In genomic region chr5:154311362-154311761, GRCh38 we compare ENCODE assay signal across 14 cellular contexts.
DNase-seq lines count a peak whose midpoint lies in the region; ATAC-seq, FAIRE-seq and TF ChIP-seq lines count a peak whose summit lies in the region.
"Had no signal": no experiment of that assay in that cellular context is flagged by ENCODE, and none has a peak within 500 bp of the region (broad histone marks: within the 10 kb centered on the region; RNA-seq: fewer than 3 reads in every experiment).

No MANE protein-coding gene starts in this region.

- no peaks in the 10 kb centered on the region for H3K36me3 ChIP-seq in CD8-positive, alpha-beta memory T cell (ENCODE audit: insufficient read depth, low read length)
- H3K36me3 ChIP-seq in adrenal gland (replicated peaks in 1 of 2) (no peaks in the 10 kb centered on the region), neural progenitor cell (no peaks in the 10 kb centered on the region)
- H3K36me3 ChIP-seq: colonic mucosa, gastrocnemius medialis had no signal

- peak overlapping the region in 5 of 8 donors; percentile 29 to 76 (median 66) for H3K27ac Mint-ChIP-seq in CD8-positive, alpha-beta memory T cell
- H3K27ac Mint-ChIP-seq in neural progenitor cell: no peak overlapping the region
- H3K27ac Mint-ChIP-seq: CD4-positive, alpha-beta T cell; stimulated activated naive CD8-positive, alpha-beta T cell treated with anti-CD3 and anti-CD28 coated beads, Interleukin-15, Interleukin-2, amounts not matched to agents 100 ng/mL and 50 ng/mL, for 24 hours had no signal

- no peaks in the 10 kb centered on the region for H3K79me2 ChIP-seq in neural progenitor cell (ENCODE audit: low read depth)

- no peaks in the 10 kb centered on the region for H4K20me1 ChIP-seq in neural progenitor cell (ENCODE audit: low read depth)

- TF ChIP-seq POLR2A in adrenal gland (IDR thresholded peaks at IDR 0.05) (no peak), GM12891 (IDR thresholded peaks at IDR 0.05; ENCODE audit: low read depth, low read length) (no peak)

- H3K27me3 Mint-ChIP-seq in CD8-positive, alpha-beta memory T cell: no peaks in the 10 kb centered on the region
- peaks cover 3% of the 10 kb centered on the region for H3K27me3 Mint-ChIP-seq in neural progenitor cell (ENCODE audit: insufficient read depth, low read depth)
- H3K27me3 Mint-ChIP-seq: CD4-positive, alpha-beta T cell; stimulated activated naive CD8-positive, alpha-beta T cell treated with anti-CD3 and anti-CD28 coated beads, Interleukin-15, Interleukin-2, amounts not matched to agents 100 ng/mL and 50 ng/mL, for 24 hours had no signal

- WGBS in adrenal gland, 4 donors: 61 to 77% (median 73%) methylated on average over 5 of the region's 5 CpGs

- no peak overlapping the region for H2AFZ ChIP-seq in neural progenitor cell (replicated peaks)

- FAIRE-seq in GM12891 (lab: Jason Lieb, UNC): no peak

- H3K9me3 Mint-ChIP-seq in CD8-positive, alpha-beta memory T cell: no peaks in the 10 kb centered on the region
- peaks cover 3% of the 10 kb centered on the region for H3K9me3 Mint-ChIP-seq in neural progenitor cell
- H3K9me3 Mint-ChIP-seq: CD4-positive, alpha-beta T cell; stimulated activated naive CD8-positive, alpha-beta T cell treated with anti-CD3 and anti-CD28 coated beads, Interleukin-15, Interleukin-2, amounts not matched to agents 100 ng/mL and 50 ng/mL, for 24 hours had no signal

- no peak overlapping the region for H3K27ac ChIP-seq in CD8-positive, alpha-beta memory T cell (ENCODE audit: low read depth, low read length)
- H3K27ac ChIP-seq in adrenal gland (no peak overlapping the region), neural progenitor cell (no peak overlapping the region)
- H3K27ac ChIP-seq: colonic mucosa, gastrocnemius medialis, SK-N-MC had no signal

- H3K4me3 ChIP-seq in CD8-positive, alpha-beta memory T cell (ENCODE audit: low read length): no peak overlapping the region
- H3K4me3 ChIP-seq in adrenal gland (no peak overlapping the region), neural progenitor cell (no peak overlapping the region)
- H3K4me3 ChIP-seq: colonic mucosa, gastrocnemius medialis, SK-N-MC had no signal

- peak in 1 of 5 donors; percentile 37 for DNase-seq in CD8-positive, alpha-beta memory T cell
- peak in 5 of 7 donors; percentile 26 to 57 (median 40) for DNase-seq in adrenal gland
- DNase-seq in neural progenitor cell (ENCODE audit: low spot score): no peak
- DNase-seq in activated gamma-delta T cell treated with Interleukin-2 at 50 U/mL for 16 hours: no peak
- DNase-seq in GM12891 (ENCODE audit: insufficient read length, low spot score): no peak
- DNase-seq: CD4-positive, alpha-beta T cell; colonic mucosa had no signal

- CTCF ChIA-PET in CD8-positive, alpha-beta memory T cell (lab: Charles Lee): no interaction called here

- no peak overlapping the region for H3K4me2 ChIP-seq in neural progenitor cell

- POLR2A ChIA-PET in CD8-positive, alpha-beta memory T cell (lab: Charles Lee): no interaction called here

- no peaks in the 10 kb centered on the region for H3K4me1 ChIP-seq in CD8-positive, alpha-beta memory T cell (ENCODE audit: insufficient read depth, low read length)
- H3K4me1 ChIP-seq in adrenal gland (replicated peaks in 1 of 2) (peaks cover 0 to 5% of the 10 kb centered on the region in 2 donors), neural progenitor cell (no peaks in the 10 kb centered on the region)
- H3K4me1 ChIP-seq: colonic mucosa, gastrocnemius medialis had no signal

- no peaks in the 10 kb centered on the region for H3F3A ChIP-seq in neural progenitor cell (ENCODE audit: low read depth)

- intact Hi-C loops in adrenal gland (cut with DNase I): no loop called here

- H3K27me3 ChIP-seq in CD8-positive, alpha-beta memory T cell (ENCODE audit: insufficient read depth, low read length, poor library complexity, severe bottlenecking): no peaks in the 10 kb centered on the region
- H3K27me3 ChIP-seq in adrenal gland: no peaks in the 10 kb centered on the region
- no peaks in the 10 kb centered on the region for H3K27me3 ChIP-seq in neural progenitor cell
- H3K27me3 ChIP-seq: colonic mucosa, gastrocnemius medialis had no signal

- no peak overlapping the region for H3K9ac ChIP-seq in neural progenitor cell

- TF ChIP-seq CTCF in adrenal gland (IDR thresholded peaks at IDR 0.05) (no peak), neural progenitor cell (IDR thresholded peaks at IDR 0.05) (no peak)

- H3K36me3 Mint-ChIP-seq in CD8-positive, alpha-beta memory T cell: peaks cover 8 to 18% (median 10%) of the 10 kb centered on the region in 3 donors
- H3K36me3 Mint-ChIP-seq in neural progenitor cell: peaks cover 4% of the 10 kb centered on the region

- peak overlapping the region in 2 of 7 donors; percentile 15 to 74 for H3K4me3 Mint-ChIP-seq in CD8-positive, alpha-beta memory T cell
- H3K4me3 Mint-ChIP-seq in neural progenitor cell: no peak overlapping the region
- H3K4me3 Mint-ChIP-seq: CD4-positive, alpha-beta T cell; stimulated activated naive CD8-positive, alpha-beta T cell treated with anti-CD3 and anti-CD28 coated beads, Interleukin-15, Interleukin-2, amounts not matched to agents 100 ng/mL and 50 ng/mL, for 24 hours had no signal

- no peaks in the 10 kb centered on the region for H3K9me3 ChIP-seq in CD8-positive, alpha-beta memory T cell (ENCODE audit: low read length)
- no peaks in the 10 kb centered on the region for H3K9me3 ChIP-seq in adrenal gland (replicated peaks in 1 of 3)
- H3K9me3 ChIP-seq in neural progenitor cell (ENCODE audit: low read depth): no peaks in the 10 kb centered on the region
- H3K9me3 ChIP-seq: colonic mucosa, gastrocnemius medialis had no signal

- ATAC-seq in GM19395 (IDR thresholded peaks at IDR 0.05; ENCODE audit: unreplicated experiment) (peak; percentile 85), HG03460 (IDR thresholded peaks at IDR 0.05; ENCODE audit: unreplicated experiment) (peak; percentile 57), HG03139 (IDR thresholded peaks at IDR 0.05; ENCODE audit: unreplicated experiment) (no peak)
- ATAC-seq: sciatic nerve had no signal

- H3K4me1 Mint-ChIP-seq in CD8-positive, alpha-beta memory T cell: peaks cover 26 to 38% (median 26%) of the 10 kb centered on the region in 3 donors
- H3K4me1 Mint-ChIP-seq in neural progenitor cell: no peaks in the 10 kb centered on the region

TF ChIP-seq in GM12891, 5 proteins besides CTCF, POLR2A, EP300 and RAD21:
- TF ChIP-seq POU2F2 (IDR thresholded peaks at IDR 0.05; ENCODE audit: low read depth, low read length): no peak
- TF ChIP-seq TAF1 (IDR thresholded peaks at IDR 0.05; ENCODE audit: low read depth, low read length): no peak
- no peak for TF ChIP-seq SPI1 (IDR thresholded peaks at IDR 0.05; ENCODE audit: low read depth, low read length)
- TF ChIP-seq PAX5 (IDR thresholded peaks at IDR 0.05; ENCODE audit: insufficient read depth, low read length, severe bottlenecking): no peak
- TF ChIP-seq POLR2AphosphoS5 (IDR thresholded peaks at IDR 0.05; ENCODE audit: low read depth, low read length): no peak
TF ChIP-seq in GM12891: peak in this region for 0.

Comparison
In these comparisons a context has a peak if more than half of its experiments do, and no peak if none do; other contexts are left out.
1. DNase-seq: peak in adrenal gland (5 of 7); none in neural progenitor cell (single experiment), activated gamma-delta T cell treated with Interleukin-2 at 50 U/mL for 16 hours (single experiment) and GM12891 (single experiment).